25 cellular contexts compared by ENCODE assay signal in the genomic region with DNA sequence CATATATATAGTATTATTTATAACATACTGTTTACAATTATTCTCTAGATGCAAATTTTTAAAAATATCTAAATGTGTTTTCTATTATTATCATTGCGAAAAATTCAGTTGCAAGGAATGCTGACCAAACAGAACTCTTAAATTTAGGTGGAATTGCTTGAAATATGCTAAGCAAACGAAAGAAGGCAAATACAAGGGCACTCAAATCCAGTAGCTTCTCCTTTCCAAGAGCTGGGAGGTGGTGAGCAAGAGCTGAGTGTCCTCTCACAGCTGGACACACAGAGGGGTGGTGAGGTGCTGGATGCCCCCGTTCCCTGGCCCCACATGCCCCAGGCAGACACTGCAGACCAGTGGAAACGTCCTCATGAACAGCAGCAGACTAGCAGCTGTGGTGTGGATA.
"Had no signal": no experiment of that assay in that cellular context is flagged by ENCODE, and none has a peak within 500 bp of the region (broad histone marks: within the 10 kb centered on the region; RNA-seq: fewer than 3 reads in every experiment).

No MANE protein-coding gene starts in this region.

- H3K27ac Mint-ChIP-seq: activated naive CD4-positive, alpha-beta T cell treated with anti-CD3 and anti-CD28 coated beads, Interleukin-2, amount 50 U/mL, for 72 hours; activated T-helper 17 cell treated with anti-CD3 and anti-CD28 coated beads, Interleukin-2, amount 50 U/mL, for 72 hours; dendritic cell treated with granulocyte-macrophage colony-stimulating factor and Interleukin-4, amounts not matched to agents 40 ng/mL and 50 ng/mL, for 4 days; nephron progenitor cell; stimulated activated effector memory CD8-positive, alpha-beta T cell treated with anti-CD3 and anti-CD28 coated beads, Interleukin-12 subunit alpha, Interleukin-12 subunit beta, amount 100 ng/mL, for 72 hours; T-helper 2 cell treated with Interferon-gamma antibody and Interleukin-4, amounts not matched to agents 5 μg/mL and 100 μg/mL, for 36 hours; type B pancreatic cell had no signal

- H3K4me3 ChIP-seq: ascending aorta, testis, vagina had no signal

- H3K27me3 Mint-ChIP-seq: activated T-helper 17 cell treated with anti-CD3 and anti-CD28 coated beads, Interleukin-2, amount 50 U/mL, for 72 hours; dendritic cell treated with granulocyte-macrophage colony-stimulating factor and Interleukin-4, amounts not matched to agents 40 ng/mL and 50 ng/mL, for 4 days; type B pancreatic cell had no signal

- H3K9me3 ChIP-seq: ascending aorta, testis, vagina had no signal

- H3K27me3 ChIP-seq: ascending aorta, brain microvascular endothelial cell, testis, vagina had no signal

- DNase-seq: activated T-cell treated with anti-CD3 and anti-CD28 coated beads, Interleukin-2, amount 50 U/mL, for 1 hour; brain microvascular endothelial cell; caudate nucleus; effector CD8-positive, alpha-beta T cell; erythroblast; foreskin melanocyte; left ventricle myocardium superior; mammary epithelial cell; midbrain; nephron progenitor cell; occipital lobe; posterior cingulate gyrus; small intestine; stimulated activated CD4-positive, alpha-beta T cell treated with anti-CD3 and anti-CD28 coated beads, Interleukin-2, amount 100 ng/mL, for 24 hours; testis; WERI-Rb-1 had no signal

- H3K36me3 Mint-ChIP-seq: activated naive CD4-positive, alpha-beta T cell treated with anti-CD3 and anti-CD28 coated beads, Interleukin-2, amount 50 U/mL, for 72 hours; stimulated activated effector memory CD8-positive, alpha-beta T cell treated with anti-CD3 and anti-CD28 coated beads, Interleukin-12 subunit alpha, Interleukin-12 subunit beta, amount 100 ng/mL, for 72 hours; type B pancreatic cell had no signal

- H3K9me3 Mint-ChIP-seq: activated naive CD4-positive, alpha-beta T cell treated with anti-CD3 and anti-CD28 coated beads, Interleukin-2, amount 50 U/mL, for 72 hours; activated T-helper 17 cell treated with anti-CD3 and anti-CD28 coated beads, Interleukin-2, amount 50 U/mL, for 72 hours; dendritic cell treated with granulocyte-macrophage colony-stimulating factor and Interleukin-4, amounts not matched to agents 40 ng/mL and 50 ng/mL, for 4 days; nephron progenitor cell; stimulated activated effector memory CD8-positive, alpha-beta T cell treated with anti-CD3 and anti-CD28 coated beads, Interleukin-12 subunit alpha, Interleukin-12 subunit beta, amount 100 ng/mL, for 72 hours; T-helper 2 cell treated with Interferon-gamma antibody and Interleukin-4, amounts not matched to agents 5 μg/mL and 100 μg/mL, for 36 hours; type B pancreatic cell had no signal

- H3K36me3 ChIP-seq: ascending aorta, brain microvascular endothelial cell, vagina, WERI-Rb-1 had no signal

- H3K4me1 Mint-ChIP-seq: nephron progenitor cell had no signal

- ATAC-seq: activated naive CD4-positive, alpha-beta T cell treated with anti-CD3 and anti-CD28 coated beads, Interleukin-2, amount 50 U/mL, for 72 hours; activated T-helper 17 cell treated with anti-CD3 and anti-CD28 coated beads, Interleukin-2, amount 50 U/mL, for 72 hours; left ventricle myocardium superior; sciatic nerve; stimulated activated effector memory CD8-positive, alpha-beta T cell treated with anti-CD3 and anti-CD28 coated beads, Interleukin-12 subunit alpha, Interleukin-12 subunit beta, amount 100 ng/mL, for 72 hours had no signal

- H3K4me3 Mint-ChIP-seq: activated T-helper 17 cell treated with anti-CD3 and anti-CD28 coated beads, Interleukin-2, amount 50 U/mL, for 72 hours; dendritic cell treated with granulocyte-macrophage colony-stimulating factor and Interleukin-4, amounts not matched to agents 40 ng/mL and 50 ng/mL, for 4 days; nephron progenitor cell; stimulated activated effector memory CD8-positive, alpha-beta T cell treated with anti-CD3 and anti-CD28 coated beads, Interleukin-12 subunit alpha, Interleukin-12 subunit beta, amount 100 ng/mL, for 72 hours; T-helper 2 cell treated with Interferon-gamma antibody and Interleukin-4, amounts not matched to agents 5 μg/mL and 100 μg/mL, for 36 hours; type B pancreatic cell had no signal

- H3K27ac ChIP-seq: ascending aorta, brain microvascular endothelial cell, testis, vagina, WERI-Rb-1 had no signal
